ENCODE assay signal across 10 cellular contexts in the genomic region with DNA sequence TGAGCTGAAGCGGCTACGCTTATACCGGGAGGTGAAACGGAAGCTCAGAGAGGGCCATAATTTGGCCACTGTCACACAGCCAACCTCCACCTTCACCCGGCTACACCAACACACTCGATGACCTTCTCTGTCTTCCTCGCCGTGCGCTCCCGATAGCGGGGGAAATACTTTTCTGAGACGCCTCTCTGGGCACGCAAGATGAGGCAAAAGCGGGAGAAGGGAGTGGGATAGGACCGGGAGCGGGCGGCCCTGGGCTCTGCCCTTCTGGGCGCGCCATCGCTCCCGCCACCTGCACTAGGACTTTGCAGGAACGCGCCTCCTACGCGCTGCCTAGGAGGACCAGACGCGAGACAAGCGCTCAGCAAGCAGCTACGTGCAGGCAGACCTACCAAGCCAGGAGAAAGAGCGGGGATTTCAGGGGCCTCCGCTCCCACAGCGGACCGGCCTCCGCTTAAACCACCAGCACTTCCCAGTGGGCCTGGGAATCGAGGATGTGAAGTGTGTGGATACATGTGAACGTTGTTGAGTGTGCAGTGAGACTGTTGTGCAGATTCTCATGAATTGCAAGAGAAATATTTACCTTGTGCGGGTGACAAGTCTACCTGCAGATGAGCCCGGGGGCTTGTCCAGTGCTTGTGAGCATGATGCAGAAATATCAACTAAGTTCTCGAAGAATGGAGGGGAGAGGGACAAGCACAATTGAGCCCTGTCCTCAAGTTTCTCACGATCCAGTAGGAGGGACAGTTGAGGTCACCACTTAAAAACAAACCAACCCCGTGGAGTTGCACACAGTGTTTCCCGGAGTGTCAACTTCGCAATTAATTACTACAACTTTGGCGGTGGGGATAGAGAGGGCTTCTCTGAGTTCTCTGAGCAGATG. TPM values are rescaled to one million over a fixed set of nuclear protein-coding genes. Genes with fewer than 3 reads are reported as not detected.
DNase-seq lines count a peak whose midpoint lies in the region; ATAC-seq and TF ChIP-seq lines count a peak whose summit lies in the region.
"Had no signal": no experiment of that assay in that cellular context is flagged by ENCODE, and none has a peak within 500 bp of the region (broad histone marks: within the 10 kb centered on the region; RNA-seq: fewer than 3 reads in every experiment).

No MANE protein-coding gene starts in this region.

- no peak overlapping the region for H3K56ac ChIP-seq in mesendoderm (ENCODE audit: low read length)

- TF ChIP-seq CTCF in cardiac muscle cell (IDR thresholded peaks at IDR 0.05; ENCODE audit: low read depth, low read length) (no peak), cardiac fibroblast (IDR thresholded peaks at IDR 0.05; ENCODE audit: low read depth, low read length) (no peak), upper lobe of right lung (IDR thresholded peaks at IDR 0.05) (no peak)

- no peak overlapping the region for H2AK5ac ChIP-seq in mesendoderm (ENCODE audit: low read length)

- no peak overlapping the region for H3K9ac ChIP-seq in mesendoderm (ENCODE audit: low read length)

- H3K4me2 ChIP-seq in mesendoderm (ENCODE audit: low read length): peak overlapping the region; percentile 3

- no peak overlapping the region for H4K5ac ChIP-seq in mesendoderm (ENCODE audit: low read length)

- H3K79me1 ChIP-seq in mesendoderm (ENCODE audit: low read length): no peaks in the 10 kb centered on the region

- H4K8ac ChIP-seq in mesendoderm (ENCODE audit: low read depth, low read length): no peak overlapping the region

- no CpG with 5 or more reads among the region's 44 CpGs for WGBS in mesendoderm (ENCODE audit: extremely low coverage, insufficient coverage, low lambda C conversion rate)

- no peak overlapping the region for H2BK120ac ChIP-seq in mesendoderm (ENCODE audit: low read depth, low read length)

- peaks cover 3% of the 10 kb centered on the region for H3K4me1 ChIP-seq in cardiac muscle cell (ENCODE audit: low read depth)
- peaks cover 7% of the 10 kb centered on the region for H3K4me1 ChIP-seq in mesendoderm (ENCODE audit: control insufficient read depth, low read depth, low read length)
- H3K4me1 ChIP-seq in upper lobe of right lung: peaks cover 21% of the 10 kb centered on the region

- intact Hi-C loops in cardiac septum (cut with DNase I) (loop anchor here (5.0 to 10.0 kb wide), 2 partner anchors 388 to 911 kb away; no protein-coding TSS in a partner anchor), upper lobe of right lung (cut with DNase I) (no loop called here)

- H3K9me3 ChIP-seq in cardiac muscle cell (ENCODE audit: low read depth) (no peaks in the 10 kb centered on the region), upper lobe of right lung (no peaks in the 10 kb centered on the region)

- H3K36me3 ChIP-seq in cardiac muscle cell (no peaks in the 10 kb centered on the region), mesendoderm (ENCODE audit: control insufficient read depth, insufficient read depth, low read length) (no peaks in the 10 kb centered on the region), upper lobe of right lung (no peaks in the 10 kb centered on the region)

- no peak overlapping the region for H3K4ac ChIP-seq in mesendoderm (ENCODE audit: low read depth, low read length)

- peak overlapping the region; percentile 48 for H3K23ac ChIP-seq in mesendoderm (ENCODE audit: low read length)

- ATAC-seq in upper lobe of right lung (no peak), GM21528 (IDR thresholded peaks at IDR 0.05; ENCODE audit: low FRiP score, unreplicated experiment) (no peak)

- no peak overlapping the region for H3K27ac ChIP-seq in cardiac muscle cell
- H3K27ac ChIP-seq in mesendoderm (ENCODE audit: low read depth, low read length): no peak overlapping the region
- no peak overlapping the region for H3K27ac ChIP-seq in upper lobe of right lung

- DNase-seq in cardiac muscle cell (ENCODE audit: low read depth in 1 of 2, low spot score in 1 of 2) (no peak), cardiac septum (ENCODE audit: low spot score) (no peak), cardiac fibroblast (ENCODE audit: low read depth in 2 of 2) (no peak), mesendoderm (peak; percentile 40), upper lobe of right lung (no peak), SIG-M5 treated with dmso at 0.1 percent for 504 hours (lab: John Stamatoyannopoulos, UW; ENCODE audit: unreplicated experiment) (no peak), activated gamma-delta T cell (lab: John Stamatoyannopoulos, UW) (no peak)
- DNase-seq: NCI-H2227 treated with DMSO at 0.1 percent for 48 hours had no signal

- H3K79me2 ChIP-seq in mesendoderm (ENCODE audit: control insufficient read depth, insufficient read depth, low read length): no peaks in the 10 kb centered on the region

- no peak overlapping the region for H3K18ac ChIP-seq in mesendoderm (ENCODE audit: low read length)

- no peak overlapping the region for H2BK5ac ChIP-seq in mesendoderm (ENCODE audit: low read length)

- H3K27me3 ChIP-seq in cardiac muscle cell (peaks cover 100% of the 10 kb centered on the region), mesendoderm (ENCODE audit: insufficient read depth, low read length, poor library complexity) (peaks cover 58% of the 10 kb centered on the region), upper lobe of right lung (peaks cover 80% of the 10 kb centered on the region)

- H3K4me3 ChIP-seq in cardiac muscle cell (peak overlapping the region; percentile 27), cardiac fibroblast (replicated peaks in 1 of 2; ENCODE audit: low read depth in 2 of 2, low read length in 2 of 2) (peak overlapping the region; percentile 32 to 35), mesendoderm (ENCODE audit: low read length) (no peak overlapping the region), upper lobe of right lung (peak overlapping the region; percentile 23)

- H2BK15ac ChIP-seq in mesendoderm (replicated peaks; ENCODE audit: low read depth): no peak overlapping the region

RNA-seq across cellular contexts. Expression of gene SIX3, which starts 11.5 kb away (rescaled TPM):
- total RNA-seq in cardiac muscle cell (not detected in 2 replicates), cardiac septum (not detected), upper lobe of right lung (not detected)
- not detected in 2 replicates for polyA plus RNA-seq in cardiac muscle cell
- 1.3 TPM for polyA plus RNA-seq in mesendoderm (2013, experiment 1 of 2)
- 1.1 TPM for polyA plus RNA-seq in mesendoderm (2013, experiment 2 of 2)

RNA-seq across cellular contexts. Expression of gene SIX2, which starts 56.2 kb away (rescaled TPM):
- 0.63 and 0.89 TPM in 2 replicates for total RNA-seq in cardiac muscle cell
- polyA plus RNA-seq in cardiac muscle cell: 0.78 and 1.0 TPM in 2 replicates
- total RNA-seq in cardiac septum: 0.89 TPM
- 1.1 TPM for polyA plus RNA-seq in mesendoderm (2013, experiment 1 of 2)
- polyA plus RNA-seq in mesendoderm (2013, experiment 2 of 2): 1.0 TPM
- not detected for total RNA-seq in upper lobe of right lung
- total RNA-seq: activated CD8-positive, alpha-beta memory T cell treated with anti-CD3 and anti-CD28 coated beads for 36 hours had no signal
